Comparison of ENCODE assay signal across 26 cellular contexts in the genomic region with DNA sequence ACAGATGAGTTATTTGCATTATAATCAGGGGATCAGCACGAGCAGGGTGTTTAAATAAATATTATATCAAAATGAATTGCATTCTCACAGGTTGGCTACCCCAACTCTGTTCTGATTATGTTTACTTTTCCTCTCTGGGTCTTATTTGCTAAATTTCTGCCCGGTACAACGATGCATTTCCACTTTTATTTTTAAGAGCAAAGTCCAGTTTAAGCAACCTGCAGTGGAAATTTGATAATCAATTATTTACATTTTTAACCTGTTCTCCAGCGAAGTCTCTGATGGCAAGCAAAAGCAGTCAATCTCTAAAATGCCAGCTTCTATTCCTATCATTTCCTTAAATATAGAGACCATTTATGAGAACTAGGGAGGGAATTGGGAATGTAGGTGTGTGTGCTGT.
"Had no signal": no experiment of that assay in that cellular context is flagged by ENCODE, and none has a peak within 500 bp of the region (broad histone marks: within the 10 kb centered on the region; RNA-seq: fewer than 3 reads in every experiment).

No MANE protein-coding gene starts in this region.

- H3K27me3 ChIP-seq: stomach, suprapubic skin, testis, thyroid gland, tibial artery, tibial nerve, transverse colon, upper lobe of left lung, upper lobe of right lung, uterus, vagina had no signal

- ATAC-seq: stimulated activated effector memory CD8-positive, alpha-beta T cell treated with anti-CD3 and anti-CD28 coated beads, Interleukin-12 subunit alpha, Interleukin-12 subunit beta, amount 100 ng/mL, for 72 hours; stimulated activated memory B cell treated with anti-CD40 and anti-IgM and Interleukin-4, amounts not matched to agents 10 μg/mL and 1 μg/mL and 100 μg/mL, for 72 hours; stimulated activated naive B cell treated with anti-CD40 and anti-IgM and Interleukin-4, amounts not matched to agents 10 μg/mL and 1 μg/mL and 100 μg/mL, for 72 hours; stimulated activated naive CD8-positive, alpha-beta T cell treated with anti-CD3 and anti-CD28 coated beads, Interleukin-15, amount 100 ng/mL, for 72 hours; stimulated activated naive CD8-positive, alpha-beta T cell treated with anti-CD3 and anti-CD28 coated beads, Interleukin-15, Interleukin-2, amounts not matched to agents 100 U/mL and 50 U/mL, for 24 hours; upper lobe of right lung had no signal

- H3K4me3 ChIP-seq: stomach, suprapubic skin, testis, thoracic aorta, thyroid gland, tibial artery, tibial nerve, transverse colon, upper lobe of left lung, upper lobe of right lung, uterus, vagina had no signal

- DNase-seq: stimulated activated CD4-positive, alpha-beta T cell treated with anti-CD3 and anti-CD28 coated beads, Interleukin-2, amount 100 ng/mL, for 48 hours; stimulated activated CD4-positive, alpha-beta T cell treated with anti-CD3 and anti-CD28 coated beads, Interleukin-4, amount 100 ng/mL, for 1 hour; stimulated activated CD4-positive, alpha-beta T cell treated with anti-CD3 and anti-CD28 coated beads, Interleukin-4, amount 100 ng/mL, for 24 hours; stimulated activated CD4-positive, alpha-beta T cell treated with anti-CD3 and anti-CD28 coated beads, Interleukin-4, amount 100 ng/mL, for 4 hours; stimulated activated CD8-positive, alpha-beta memory T cell treated with anti-CD3 and anti-CD28 coated beads, Interleukin-4, amount 100 ng/mL, for 48 hours; stimulated activated naive B cell treated with anti-CD40 and anti-IgM and Interleukin-4, amounts not matched to agents 10 μg/mL and 1 μg/mL and 100 μg/mL, for 72 hours; stimulated activated naive CD4-positive, alpha-beta T cell; stimulated activated naive CD4-positive, alpha-beta T cell treated with Interleukin-2 at 50 U/mL for 16 hours; stimulated activated naive CD8-positive, alpha-beta T cell treated with anti-CD3 and anti-CD28 coated beads, Interleukin-15, amount 100 ng/mL, for 72 hours; stimulated activated naive CD8-positive, alpha-beta T cell treated with anti-CD3 and anti-CD28 coated beads, Interleukin-15, Interleukin-2, amounts not matched to agents 100 U/mL and 50 U/mL, for 24 hours; stomach; substantia nigra; testis; thyroid gland; tibial artery; transverse colon; trophoblast cell; upper lobe of left lung; upper lobe of right lung; uterus had no signal

- H3K9me3 ChIP-seq: suprapubic skin, testis, thoracic aorta, thyroid gland, tibial artery, tibial nerve, transverse colon, upper lobe of left lung, upper lobe of right lung, uterus, vagina had no signal

- H3K27ac ChIP-seq: stomach, suprapubic skin, testis, thoracic aorta, thyroid gland, tibial artery, tibial nerve, transverse colon, upper lobe of left lung, upper lobe of right lung, uterus, vagina had no signal

- H3K36me3 ChIP-seq: stomach, suprapubic skin, thoracic aorta, thyroid gland, tibial artery, tibial nerve, transverse colon, upper lobe of left lung, upper lobe of right lung, uterus, vagina had no signal

- H3K4me1 ChIP-seq: stomach, suprapubic skin, testis, thyroid gland, tibial artery, tibial nerve, transverse colon, upper lobe of left lung, upper lobe of right lung, uterus, vagina had no signal
